Comparison of ENCODE assay signal across 8 cellular contexts in the genomic region with DNA sequence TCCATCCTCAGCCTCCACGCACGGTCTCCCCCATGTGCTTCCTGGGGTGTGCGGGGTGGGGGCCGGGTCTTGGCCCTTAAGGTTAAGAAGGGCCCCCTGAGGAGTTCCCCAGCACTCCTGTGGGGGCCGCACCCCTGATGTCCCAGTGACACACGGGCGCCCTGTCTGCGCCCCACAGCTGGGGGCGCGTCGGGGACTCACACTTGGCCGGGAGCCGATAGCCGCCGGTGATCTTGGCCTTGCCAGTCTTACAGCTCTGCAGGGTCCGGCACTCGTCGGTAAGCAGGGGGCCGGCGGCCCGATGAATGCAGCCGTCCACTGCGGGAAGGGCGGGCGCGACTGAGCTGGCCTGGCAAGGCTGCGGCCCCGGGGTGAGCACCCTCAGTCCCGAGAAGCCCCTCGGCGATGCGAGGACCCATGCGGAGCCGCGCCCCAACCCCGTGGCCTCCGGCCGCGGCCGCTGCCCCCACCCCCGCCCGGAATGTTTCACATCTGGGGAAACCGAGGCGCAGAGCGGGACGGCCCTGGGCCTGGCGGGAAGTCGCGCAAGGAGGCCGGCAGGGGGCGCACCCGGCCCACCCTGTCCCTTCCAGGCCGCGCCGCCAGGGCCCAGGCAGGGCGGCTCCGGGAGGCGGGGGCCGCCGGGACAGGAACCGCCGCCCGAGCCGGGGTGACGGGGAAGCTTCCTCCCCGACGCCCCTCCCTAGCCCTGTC. TPM values are rescaled to one million over a fixed set of nuclear protein-coding genes. Genes with fewer than 3 reads are reported as not detected.
DNase-seq lines count a peak whose midpoint lies in the region; ATAC-seq and TF ChIP-seq lines count a peak whose summit lies in the region.

No MANE protein-coding gene starts in this region.

- H3K4me1 ChIP-seq in HEK293 (ENCODE audit: control insufficient read depth, insufficient read depth, low read length), result no peaks in the 10 kb centered on the region

- BruUV-seq in Calu3 (replicated peaks; lab: Mats Ljungman, UMichigan), result no TSS peak

- POLR2A ChIA-PET in HEK293 (lab: Yijun Ruan, JAX), result interaction anchor here (0.5 to 4.7 kb wide), 6 partner anchors 11 to 185 kb away, joined by 3 to 18 read pairs (median 3); a partner anchor contains a TSS
- POLR2A ChIA-PET in activated CD4-positive, alpha-beta T cell treated with anti-CD3 and anti-CD28 coated beads for 36 hours (lab: Charles Lee), result no interaction called here

- intact Hi-C loops in activated CD4-positive, alpha-beta T cell treated with anti-CD3 and anti-CD28 coated beads for 36 hours (cut with DNase I, micrococcal nuclease), result loop anchor here (1.0 to 2.0 kb wide), 5 partner anchors 26 to 300 kb away; a partner anchor contains a TSS
- intact Hi-C loops in Calu3 (cut with micrococcal nuclease; ENCODE audit: unreplicated experiment), result no loop called here

- H3K9me3 Mint-ChIP-seq in activated CD4-positive, alpha-beta T cell treated with anti-CD3 and anti-CD28 coated beads for 36 hours (ENCODE audit: low read depth), result no peaks in the 10 kb centered on the region
- H3K9me3 Mint-ChIP-seq in Calu3 (ENCODE audit: low read depth, unreplicated experiment), result no peaks in the 10 kb centered on the region

- H3K9me3 ChIP-seq in HEK293 (ENCODE audit: control insufficient read depth, insufficient read depth, low read depth, low read length), result no peaks in the 10 kb centered on the region

- peak overlapping the region; percentile 16; the same call in 1 of the 2 replicates for H3K27ac ChIP-seq in HEK293 (ENCODE audit: extremely low read depth, low read depth, low read length)

- CTCF ChIA-PET in HEK293 (lab: Yijun Ruan, JAX) (interaction anchor here (0.6 to 4.3 kb wide), 13 partner anchors 9 to 535 kb away, joined by 3 to 70 read pairs (median 4); no protein-coding TSS in a partner anchor), Calu3 (lab: Charles Lee) (interaction anchor here (0.9 kb wide), 1 partner anchor 15 kb away, joined by 5 read pairs; no protein-coding TSS in a partner anchor)
- CTCF ChIA-PET in activated CD4-positive, alpha-beta T cell treated with anti-CD3 and anti-CD28 coated beads for 36 hours (lab: Charles Lee), result interaction anchor here (0.6 to 3.0 kb wide), 12 partner anchors 10 to 387 kb away, joined by 3 to 80 read pairs (median 4); no protein-coding TSS in a partner anchor

- H3K4me1 Mint-ChIP-seq in activated CD4-positive, alpha-beta T cell treated with anti-CD3 and anti-CD28 coated beads for 36 hours, result peaks cover 3% of the 10 kb centered on the region
- peaks cover 11% of the 10 kb centered on the region for H3K4me1 Mint-ChIP-seq in Calu3 (ENCODE audit: low read depth, unreplicated experiment)

- TF ChIP-seq CTCF in HEK293 (tag by site-specific recombination; IDR thresholded peaks at IDR 0.05) (no peak), kidney epithelial cell (IDR thresholded peaks at IDR 0.05; ENCODE audit: insufficient read depth, low read length, poor library complexity, severe bottlenecking) (peak; percentile 31), Calu3 (IDR thresholded peaks at IDR 0.05; ENCODE audit: unreplicated experiment) (no peak)

- no peak overlapping the region for H3K4me3 Mint-ChIP-seq in activated CD4-positive, alpha-beta T cell treated with anti-CD3 and anti-CD28 coated beads for 36 hours
- no peak overlapping the region for H3K4me3 Mint-ChIP-seq in Calu3 (ENCODE audit: low read depth, unreplicated experiment)

- peaks cover 4 to 53% of the 10 kb centered on the region in 2 experiments; a peak in 2 of 3 replicates for H3K36me3 ChIP-seq in HEK293 (ENCODE audit: control insufficient read depth in 2 of 2, insufficient read depth in 1 of 2, low read length in 2 of 2)
- peaks cover 7% of the 10 kb centered on the region for H3K36me3 ChIP-seq in kidney epithelial cell (ENCODE audit: control insufficient read depth, insufficient read depth, low read length)

- peak; percentile 81 for ATAC-seq in activated CD4-positive, alpha-beta T cell treated with anti-CD3 and anti-CD28 coated beads for 36 hours

- peaks cover 13% of the 10 kb centered on the region for H3K36me3 Mint-ChIP-seq in activated CD4-positive, alpha-beta T cell treated with anti-CD3 and anti-CD28 coated beads for 36 hours (ENCODE audit: low read depth)
- peaks cover 48% of the 10 kb centered on the region for H3K36me3 Mint-ChIP-seq in Calu3 (ENCODE audit: insufficient read depth, unreplicated experiment)

- H3K27ac Mint-ChIP-seq in activated CD4-positive, alpha-beta T cell treated with anti-CD3 and anti-CD28 coated beads for 36 hours, result no peak overlapping the region
- H3K27ac Mint-ChIP-seq in Calu3 (ENCODE audit: unreplicated experiment), result no peak overlapping the region

- no peak overlapping the region for H3K4me3 ChIP-seq in HEK293 (ENCODE audit: low read depth, low read length)
- no peak overlapping the region for H3K4me3 ChIP-seq in kidney epithelial cell (ENCODE audit: low read depth, low read length)

- H3K27me3 Mint-ChIP-seq in activated CD4-positive, alpha-beta T cell treated with anti-CD3 and anti-CD28 coated beads for 36 hours, result peaks cover 2% of the 10 kb centered on the region
- no peaks in the 10 kb centered on the region for H3K27me3 Mint-ChIP-seq in Calu3 (ENCODE audit: unreplicated experiment)

- DNase-seq in C1 segment of cervical spinal cord (lab: John Stamatoyannopoulos, UW) (peak in 11 of 14 donors; percentile 27 to 78 (median 51)), cerebellar cortex (ENCODE audit: low spot score) (peak; percentile 74), kidney epithelial cell (ENCODE audit: low read depth) (no peak), SIG-M5 treated with dmso at 0.1 percent for 504 hours (lab: John Stamatoyannopoulos, UW; ENCODE audit: unreplicated experiment) (no peak), Calu3 (no peak)
- peak; percentile 86 for DNase-seq in activated CD4-positive, alpha-beta T cell treated with anti-CD3 and anti-CD28 coated beads for 36 hours
- peak; percentile 66 for DNase-seq in stimulated activated CD4-positive, alpha-beta T cell treated with anti-CD3 and anti-CD28 coated beads, Interleukin-1b, Interleukin-23, amount 100 ng/mL, for 48 hours

- H3K27me3 ChIP-seq in kidney epithelial cell (ENCODE audit: control insufficient read depth, insufficient read depth, low read length), result peaks cover 19% of the 10 kb centered on the region

TF ChIP-seq in HEK293, 187 proteins besides CTCF, POLR2A, EP300 and RAD21 (continues in another document):
- TF ChIP-seq ZNF223 (tag by site-specific recombination; IDR thresholded peaks at IDR 0.05) (no peak), KLF8 (tag by site-specific recombination; IDR thresholded peaks at IDR 0.05) (no peak), ZNF548 (tag by site-specific recombination; IDR thresholded peaks at IDR 0.05) (no peak), HOXC10 (CRISPR knock-in tag; IDR thresholded peaks at IDR 0.05) (no peak), WT1 (tag by site-specific recombination; IDR thresholded peaks at IDR 0.05) (no peak), ZXDB (tag by site-specific recombination; IDR thresholded peaks at IDR 0.05) (no peak), ZFP37 (tag by site-specific recombination; IDR thresholded peaks at IDR 0.05) (no peak), ZNF529 (tag by site-specific recombination; IDR thresholded peaks at IDR 0.05; ENCODE audit: insufficient replicate concordance) (no peak), ZNF626 (tag by site-specific recombination; IDR thresholded peaks at IDR 0.05) (no peak), ZNF571 (tag by site-specific recombination; IDR thresholded peaks at IDR 0.05) (no peak), ZNF658 (tag by site-specific recombination; IDR thresholded peaks at IDR 0.05) (no peak), ZNF768 (tag by site-specific recombination; IDR thresholded peaks at IDR 0.05) (no peak), ZNF621 (tag by site-specific recombination; IDR thresholded peaks at IDR 0.05) (no peak)
- TF ChIP-seq, protein P1, sequence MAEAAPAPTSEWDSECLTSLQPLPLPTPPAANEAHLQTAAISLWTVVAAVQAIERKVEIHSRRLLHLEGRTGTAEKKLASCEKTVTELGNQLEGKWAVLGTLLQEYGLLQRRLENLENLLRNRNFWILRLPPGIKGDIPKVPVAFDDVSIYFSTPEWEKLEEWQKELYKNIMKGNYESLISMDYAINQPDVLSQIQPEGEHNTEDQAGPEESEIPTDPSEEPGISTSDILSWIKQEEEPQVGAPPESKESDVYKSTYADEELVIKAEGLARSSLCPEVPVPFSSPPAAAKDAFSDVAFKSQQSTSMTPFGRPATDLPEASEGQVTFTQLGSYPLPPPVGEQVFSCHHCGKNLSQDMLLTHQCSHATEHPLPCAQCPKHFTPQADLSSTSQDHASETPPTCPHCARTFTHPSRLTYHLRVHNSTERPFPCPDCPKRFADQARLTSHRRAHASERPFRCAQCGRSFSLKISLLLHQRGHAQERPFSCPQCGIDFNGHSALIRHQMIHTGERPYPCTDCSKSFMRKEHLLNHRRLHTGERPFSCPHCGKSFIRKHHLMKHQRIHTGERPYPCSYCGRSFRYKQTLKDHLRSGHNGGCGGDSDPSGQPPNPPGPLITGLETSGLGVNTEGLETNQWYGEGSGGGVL (tag by site-specific recombination; IDR thresholded peaks at IDR 0.05), result no peak

RNA-seq across cellular contexts. Expression of a gene that starts 13.9 kb away (rescaled TPM):
- 10 to 100 TPM; 77.4 to 86.1 TPM for total RNA-seq in activated CD4-positive, alpha-beta T cell treated with anti-CD3 and anti-CD28 coated beads for 36 hours
- total RNA-seq in kidney epithelial cell, result 100.0 and 119 TPM in 2 replicates
- 96.9 and 103 TPM in 2 replicates for total RNA-seq in Calu3 (2022)

RNA-seq across cellular contexts. Expression of a gene that starts 25.8 kb away (rescaled TPM):
- 100 to 1,000 TPM; 413 to 454 TPM for total RNA-seq in activated CD4-positive, alpha-beta T cell treated with anti-CD3 and anti-CD28 coated beads for 36 hours
- 282 and 377 TPM in 2 replicates for total RNA-seq in kidney epithelial cell
- total RNA-seq in Calu3 (2022), result 313 and 325 TPM in 2 replicates

RNA-seq across cellular contexts. Expression of a gene that starts 35.5 kb away (rescaled TPM):
- under 1 TPM; 0.21 to 0.25 TPM for total RNA-seq in activated CD4-positive, alpha-beta T cell treated with anti-CD3 and anti-CD28 coated beads for 36 hours
- total RNA-seq in kidney epithelial cell (0.13 and 0.14 TPM in 2 replicates), Calu3 (2022) (0.09 and 0.10 TPM in 2 replicates)

Comparison
In these comparisons a context has a peak if more than half of its experiments do, and no peak if none do; other contexts are left out.
1. DNase-seq: peak in C1 segment of cervical spinal cord (11 of 14), activated CD4-positive, alpha-beta T cell treated with anti-CD3 and anti-CD28 coated beads for 36 hours (single experiment), cerebellar cortex (single experiment) and stimulated activated CD4-positive, alpha-beta T cell treated with anti-CD3 and anti-CD28 coated beads, Interleukin-1b, Interleukin-23, amount 100 ng/mL, for 48 hours (single experiment); none in kidney epithelial cell (single experiment), SIG-M5 treated with dmso at 0.1 percent for 504 hours (single experiment) and Calu3 (single experiment).